Comparison of ENCODE assay signal across 12 cellular contexts in genomic region chr14:24246765-24247212, GRCh38. TPM values are rescaled to one million over a fixed set of nuclear protein-coding genes. Genes with fewer than 3 reads are reported as not detected.
A peak's percentile ranks its signal among the peaks of the same experiment; 100 is the strongest.
DNase-seq lines count a peak whose midpoint lies in the region; ATAC-seq and TF ChIP-seq lines count a peak whose summit lies in the region.
"Had no signal": no experiment of that assay in that cellular context is flagged by ENCODE, and none has a peak within 500 bp of the region (broad histone marks: within the 10 kb centered on the region; RNA-seq: fewer than 3 reads in every experiment).

No MANE protein-coding gene starts in this region.

- H3K27me3 ChIP-seq in left lung: no peaks in the 10 kb centered on the region
- H3K27me3 ChIP-seq in tibial nerve: no peaks in the 10 kb centered on the region

- intact Hi-C loops in left lung (cut with DNase I): no loop called here

- WGBS in tibial nerve, 2 donors: 78 to 88% methylated on average over 3 of the region's 3 CpGs

- H3K9me3 Mint-ChIP-seq in HFFc6: no peaks in the 10 kb centered on the region
- no peaks in the 10 kb centered on the region for H3K9me3 Mint-ChIP-seq in activated CD8-positive, alpha-beta T cell treated with anti-CD3 and anti-CD28 coated beads, Interleukin-2, amount 10 ng/mL, durations not matched to agents 7 days and 5 days (ENCODE audit: insufficient read depth)
- H3K9me3 Mint-ChIP-seq in memory B cell: no peaks in the 10 kb centered on the region

- peaks cover 0 to 8% of the 10 kb centered on the region in 2 donors for H3K36me3 ChIP-seq in left lung
- H3K36me3 ChIP-seq in tibial nerve: peaks cover 0 to 15% (median 0%) of the 10 kb centered on the region in 3 donors

- peak; percentile 41 for DNase-seq in ELR (ENCODE audit: low read depth)
- no peak for DNase-seq in HFFc6
- DNase-seq in activated CD8-positive, alpha-beta T cell treated with anti-CD3 and anti-CD28 coated beads, Interleukin-2, amount 10 ng/mL, durations not matched to agents 7 days and 5 days: peak; percentile 62
- DNase-seq in memory B cell (ENCODE audit: low spot score in 2 of 2): peak in 1 of 2 donors; percentile 31
- no peak for DNase-seq in NCI-H2196 (lab: John Stamatoyannopoulos, UW; ENCODE audit: unreplicated experiment)
- DNase-seq in left lung: no peak
- no peak for DNase-seq in tibial nerve (ENCODE audit: low spot score in 2 of 2)
- DNase-seq: activated CD4-positive, CD25-positive, alpha-beta regulatory T cell treated with anti-CD3 and anti-CD28 coated beads, Interleukin-2, amount 50 U/mL, for 72 hours; GDM1; GM23248 had no signal

- H3K4me1 ChIP-seq in left lung: peaks cover 7 to 19% of the 10 kb centered on the region in 2 donors
- H3K4me1 ChIP-seq in tibial nerve: peaks cover 0 to 9% (median 7%) of the 10 kb centered on the region in 4 donors

- TF ChIP-seq CTCF in HFFc6 (IDR thresholded peaks at IDR 0.05): no peak
- no peak for TF ChIP-seq CTCF in left lung (IDR thresholded peaks at IDR 0.05)
- TF ChIP-seq CTCF in tibial nerve (IDR thresholded peaks at IDR 0.05): no peak

- no peaks in the 10 kb centered on the region for H3K36me3 Mint-ChIP-seq in HFFc6 (ENCODE audit: low read depth)
- H3K36me3 Mint-ChIP-seq in activated CD8-positive, alpha-beta T cell treated with anti-CD3 and anti-CD28 coated beads, Interleukin-2, amount 10 ng/mL, durations not matched to agents 7 days and 5 days (ENCODE audit: low read depth): peaks cover 11% of the 10 kb centered on the region
- H3K36me3 Mint-ChIP-seq in memory B cell: peaks cover 4% of the 10 kb centered on the region

- POLR2A ChIA-PET in activated CD8-positive, alpha-beta T cell treated with anti-CD3 and anti-CD28 coated beads, Interleukin-2, amount 10 ng/mL, durations not matched to agents 7 days and 5 days (lab: Charles Lee): interaction anchor here (0.6 to 5.6 kb wide), 21 partner anchors 10 to 1563 kb away, joined by 3 to 48 read pairs (median 4); partner anchors contain the start of genes CHMP4A, DHRS1, IRF9 and KHNYN

- peak overlapping the region; percentile 29 for H3K4me3 Mint-ChIP-seq in HFFc6
- H3K4me3 Mint-ChIP-seq in activated CD8-positive, alpha-beta T cell treated with anti-CD3 and anti-CD28 coated beads, Interleukin-2, amount 10 ng/mL, durations not matched to agents 7 days and 5 days: peak overlapping the region; percentile 67
- peak overlapping the region; percentile 51 for H3K4me3 Mint-ChIP-seq in memory B cell

- TF ChIP-seq POLR2A in tibial nerve (IDR thresholded peaks at IDR 0.05): no peak

- H3K27ac ChIP-seq in left lung: no peak overlapping the region
- peak overlapping the region in 1 of 4 donors; percentile 28 for H3K27ac ChIP-seq in tibial nerve
- H3K27ac ChIP-seq: GM23248, HL-60 had no signal

- H3K27me3 Mint-ChIP-seq in HFFc6 (ENCODE audit: insufficient read depth) (peaks cover 6% of the 10 kb centered on the region), memory B cell (no peaks in the 10 kb centered on the region)
- H3K27me3 Mint-ChIP-seq in activated CD8-positive, alpha-beta T cell treated with anti-CD3 and anti-CD28 coated beads, Interleukin-2, amount 10 ng/mL, durations not matched to agents 7 days and 5 days (ENCODE audit: low read depth): no peaks in the 10 kb centered on the region

- H3K4me1 Mint-ChIP-seq in HFFc6 (ENCODE audit: low read depth): peaks cover 30% of the 10 kb centered on the region
- peaks cover 64% of the 10 kb centered on the region for H3K4me1 Mint-ChIP-seq in activated CD8-positive, alpha-beta T cell treated with anti-CD3 and anti-CD28 coated beads, Interleukin-2, amount 10 ng/mL, durations not matched to agents 7 days and 5 days (ENCODE audit: low read depth)
- peaks cover 18% of the 10 kb centered on the region for H3K4me1 Mint-ChIP-seq in memory B cell

- TF ChIP-seq EP300 in tibial nerve (IDR thresholded peaks at IDR 0.05): no peak

- peak; percentile 10 for ATAC-seq in activated CD8-positive, alpha-beta T cell treated with anti-CD3 and anti-CD28 coated beads, Interleukin-2, amount 10 ng/mL, durations not matched to agents 7 days and 5 days
- ATAC-seq in memory B cell (ENCODE audit: low read depth) (no peak), GM19023 (IDR thresholded peaks at IDR 0.05; ENCODE audit: unreplicated experiment) (no peak), left lung (no peak)

- H3K27ac Mint-ChIP-seq in HFFc6 (peak overlapping the region; percentile 27; the same call in 1 of the 2 replicates), memory B cell (peak overlapping the region; percentile 87)
- H3K27ac Mint-ChIP-seq in activated CD8-positive, alpha-beta T cell treated with anti-CD3 and anti-CD28 coated beads, Interleukin-2, amount 10 ng/mL, durations not matched to agents 7 days and 5 days: peak overlapping the region; percentile 95

- H3K4me3 ChIP-seq in left lung (no peak overlapping the region), tibial nerve (no peak overlapping the region)
- H3K4me3 ChIP-seq: GM23248 had no signal

- H3K9me3 ChIP-seq in left lung: no peaks in the 10 kb centered on the region
- no peaks in the 10 kb centered on the region for H3K9me3 ChIP-seq in tibial nerve

- CTCF ChIA-PET in activated CD8-positive, alpha-beta T cell treated with anti-CD3 and anti-CD28 coated beads, Interleukin-2, amount 10 ng/mL, durations not matched to agents 7 days and 5 days (lab: Charles Lee): interaction anchor here (0.6 to 21.9 kb wide), 18 partner anchors 9 to 185 kb away, joined by 3 to 801 read pairs (median 4); partner anchors contain the start of genes CIDEB, DHRS1, IRF9 and LTB4R

RNA-seq across cellular contexts. Expression of gene TINF2, which starts 4.4 kb away (rescaled TPM):
- 10 to 100 TPM; 54.2 to 73.4 (median 67.5) TPM for total RNA-seq in HFFc6 (2021; fragmentation: NEBNext Ultra II Directional; extraction: Animal tissue kit (Norgen Biotek cat#: 25700))
- 100 to 1,000 TPM; 128 to 131 TPM for total RNA-seq in activated CD8-positive, alpha-beta T cell treated with anti-CD3 and anti-CD28 coated beads, Interleukin-2, amount 10 ng/mL, durations not matched to agents 7 days and 5 days
- total RNA-seq in left lung (100 to 1,000 TPM; 105 to 110 TPM), tibial nerve (10 to 100 TPM; 53.9 to 66.4 (median 60.8) TPM)

RNA-seq across cellular contexts. Expression of gene GMPR2, which starts 14.1 kb away (rescaled TPM):
- total RNA-seq in HFFc6 (2021; fragmentation: NEBNext Ultra II Directional; extraction: Animal tissue kit (Norgen Biotek cat#: 25700)): 10 to 100 TPM; 70.6 to 76.7 (median 73.6) TPM
- total RNA-seq in activated CD8-positive, alpha-beta T cell treated with anti-CD3 and anti-CD28 coated beads, Interleukin-2, amount 10 ng/mL, durations not matched to agents 7 days and 5 days: 10 to 100 TPM; 67.2 to 68.4 TPM
- total RNA-seq in left lung: 10 to 100 TPM; 63.6 to 69.6 TPM
- total RNA-seq in tibial nerve: 10 to 100 TPM; 46.5 to 63.4 (median 57.2) TPM

RNA-seq across cellular contexts. Expression of gene NEDD8, which starts 14.6 kb away (rescaled TPM):
- 100 to 1,000 TPM; 309 to 401 (median 372) TPM for total RNA-seq in HFFc6 (2021; fragmentation: NEBNext Ultra II Directional; extraction: Animal tissue kit (Norgen Biotek cat#: 25700))
- total RNA-seq in activated CD8-positive, alpha-beta T cell treated with anti-CD3 and anti-CD28 coated beads, Interleukin-2, amount 10 ng/mL, durations not matched to agents 7 days and 5 days: 100 to 1,000 TPM; 214 to 222 TPM
- 100 to 1,000 TPM; 162 to 163 TPM for total RNA-seq in left lung
- total RNA-seq in tibial nerve: 100 to 1,000 TPM in 2 of 4 donors, 10 to 100 TPM in 2; 68.6 to 109 (median 98.3) TPM

RNA-seq across cellular contexts. Expression of gene TGM1, which starts 16.2 kb away (rescaled TPM):
- 1 to 10 TPM in 5 of 6 experiments, under 1 TPM in 1; 0.97 to 2.9 (median 1.3) TPM for total RNA-seq in HFFc6 (2021; fragmentation: NEBNext Ultra II Directional; extraction: Animal tissue kit (Norgen Biotek cat#: 25700))
- total RNA-seq in activated CD8-positive, alpha-beta T cell treated with anti-CD3 and anti-CD28 coated beads, Interleukin-2, amount 10 ng/mL, durations not matched to agents 7 days and 5 days: 1 to 10 TPM; 2.7 to 3.1 TPM
- total RNA-seq in left lung (1 to 10 TPM; 7.6 to 9.6 TPM), tibial nerve (10 to 100 TPM; 13.5 to 53.5 (median 19.4) TPM)

RNA-seq across cellular contexts. Expression of gene RABGGTA, which starts 24.6 kb away (rescaled TPM):
- total RNA-seq in HFFc6 (2021; fragmentation: NEBNext Ultra II Directional; extraction: Animal tissue kit (Norgen Biotek cat#: 25700)): 10 to 100 TPM; 25.4 to 31.4 (median 27.3) TPM
- total RNA-seq in activated CD8-positive, alpha-beta T cell treated with anti-CD3 and anti-CD28 coated beads, Interleukin-2, amount 10 ng/mL, durations not matched to agents 7 days and 5 days: 10 to 100 TPM; 47.7 to 51.8 TPM
- total RNA-seq in left lung (10 to 100 TPM; 49.3 to 53.3 TPM), tibial nerve (10 to 100 TPM; 36.5 to 68.4 (median 42.9) TPM)

Comparison
In these comparisons a context has a peak if more than half of its experiments do, and no peak if none do; other contexts are left out.
1. DNase-seq: peak in ELR (single experiment) and activated CD8-positive, alpha-beta T cell treated with anti-CD3 and anti-CD28 coated beads, Interleukin-2, amount 10 ng/mL, durations not matched to agents 7 days and 5 days (single experiment); none in HFFc6 (single experiment), NCI-H2196 (single experiment), left lung (0 of 2) and tibial nerve (0 of 2).
2. H3K27ac Mint-ChIP-seq: peak in every context shown above with its lines; median percentile 95 in activated CD8-positive, alpha-beta T cell treated with anti-CD3 and anti-CD28 coated beads, Interleukin-2, amount 10 ng/mL, durations not matched to agents 7 days and 5 days; 87 in memory B cell; 27 in HFFc6.
3. Peak in every context shown above with its lines, with median percentiles within 50 percentile points of each other: H3K4me3 Mint-ChIP-seq.